ENCODE assay signal across 25 cellular contexts in the genomic region with DNA sequence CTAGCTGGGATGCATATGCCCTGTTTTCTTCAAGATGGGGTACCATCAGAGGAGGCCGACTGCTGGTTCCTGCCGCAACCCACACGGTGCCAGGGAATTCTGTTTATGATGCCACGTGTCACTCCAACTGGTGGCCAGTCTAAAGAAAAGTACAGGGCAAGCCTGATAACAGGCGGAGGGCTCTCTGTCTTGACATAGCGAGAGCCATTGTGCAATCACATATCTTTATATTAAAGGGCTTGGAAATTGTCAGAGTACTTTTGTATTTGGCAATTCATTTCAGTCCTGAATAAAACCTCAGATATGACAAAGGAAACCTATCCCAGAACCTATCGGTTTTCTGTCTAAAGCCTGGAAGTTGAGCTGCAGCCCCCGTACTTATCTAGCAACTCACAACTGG.
"Had no signal": no experiment of that assay in that cellular context is flagged by ENCODE, and none has a peak within 500 bp of the region (broad histone marks: within the 10 kb centered on the region; RNA-seq: fewer than 3 reads in every experiment).

No MANE protein-coding gene starts in this region.

- H3K27me3 ChIP-seq: neutrophil, pancreas, right atrium auricular region, sigmoid colon, stomach, thyroid gland, tibial nerve, upper lobe of left lung, vagina had no signal

- DNase-seq: naive thymus-derived CD8-positive, alpha-beta T cell; nephron progenitor cell; nucleus accumbens; pancreas; retina; sigmoid colon; small intestine; stimulated activated CD4-positive, alpha-beta T cell treated with anti-CD3 and anti-CD28 coated beads, Interleukin-15, amount 100 ng/mL, for 24 hours; stimulated activated CD4-positive, alpha-beta T cell treated with anti-CD3 and anti-CD28 coated beads, Interleukin-2, amount 100 ng/mL, for 24 hours; stimulated activated CD4-positive, alpha-beta T cell treated with anti-CD3 and anti-CD28 coated beads, Interleukin-2, amount 100 ng/mL, for 48 hours; stimulated activated CD4-positive, alpha-beta T cell treated with anti-CD3 and anti-CD28 coated beads, Interleukin-4, amount 100 ng/mL, for 24 hours; stimulated activated naive B cell treated with anti-CD40 and anti-IgM and Interleukin-4, amounts not matched to agents 10 μg/mL and 1 μg/mL and 100 μg/mL, for 72 hours; stimulated activated naive CD4-positive, alpha-beta T cell treated with Interleukin-2 at 50 U/mL for 16 hours; stomach; thyroid gland; trophoblast cell; upper lobe of left lung had no signal

- H3K4me3 ChIP-seq: pancreas, prostate gland, right atrium auricular region, sigmoid colon, stomach, thoracic aorta, thyroid gland, tibial nerve, upper lobe of left lung, vagina had no signal

- FAIRE-seq: pancreas, small intestine had no signal

- ATAC-seq: naive thymus-derived CD8-positive, alpha-beta T cell; natural killer cell treated with Interleukin-12 subunit alpha and Interleukin-12 subunit beta and Interleukin-15 and Interleukin-18, amount 100 ng/mL, for 72 hours; pancreas; stimulated activated effector memory CD8-positive, alpha-beta T cell treated with anti-CD3 and anti-CD28 coated beads, Interleukin-12 subunit alpha, Interleukin-12 subunit beta, amount 100 ng/mL, for 72 hours; stimulated activated naive B cell treated with anti-CD40 and anti-IgM and Interleukin-4, amounts not matched to agents 10 μg/mL and 1 μg/mL and 100 μg/mL, for 72 hours had no signal

- H3K4me1 ChIP-seq: pancreas, prostate gland, right atrium auricular region, sigmoid colon, stomach, thyroid gland, upper lobe of left lung, vagina had no signal

- H3K36me3 ChIP-seq: neutrophil, pancreas, prostate gland, right atrium auricular region, sigmoid colon, stomach, thoracic aorta, thyroid gland, tibial nerve, upper lobe of left lung, vagina had no signal

- H3K9me3 ChIP-seq: neutrophil, pancreas, prostate gland, right atrium auricular region, sigmoid colon, stomach, thoracic aorta, thyroid gland, tibial nerve, upper lobe of left lung, vagina had no signal

- H3K27ac ChIP-seq: neutrophil, pancreas, prostate gland, right atrium auricular region, sigmoid colon, stomach, thoracic aorta, thyroid gland, tibial nerve, vagina had no signal
